In the genomic region with DNA sequence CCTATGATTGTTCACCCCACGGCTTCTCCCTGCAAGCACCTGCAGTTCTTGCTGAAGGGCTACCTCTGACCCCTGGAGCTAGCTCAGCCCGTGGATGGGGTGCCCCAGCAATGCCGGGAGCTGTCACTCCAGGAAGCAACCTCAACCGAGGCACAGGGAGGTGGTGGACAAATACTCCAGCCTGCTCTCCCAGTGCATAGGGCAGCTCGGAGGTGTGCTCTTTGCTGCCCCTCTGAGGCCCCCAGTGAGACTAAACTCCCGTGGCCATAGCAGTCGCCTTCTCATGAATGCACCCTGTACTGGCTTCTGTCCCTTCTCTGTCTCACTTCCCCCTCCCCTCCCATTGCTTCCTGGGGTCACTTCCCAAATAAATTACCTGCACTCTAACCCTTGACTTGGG, we compare ENCODE assay signal across 13 cellular contexts. TPM values are rescaled to one million over a fixed set of nuclear protein-coding genes. Genes with fewer than 3 reads are reported as not detected.
DNase-seq lines count a peak whose midpoint lies in the region; ATAC-seq and TF ChIP-seq lines count a peak whose summit lies in the region.
"Had no signal": no experiment of that assay in that cellular context is flagged by ENCODE, and none has a peak within 500 bp of the region (broad histone marks: within the 10 kb centered on the region; RNA-seq: fewer than 3 reads in every experiment).

No MANE protein-coding gene starts in this region.

- H2AFZ ChIP-seq in OCI-LY7 (ENCODE audit: low read length), result no peak overlapping the region

- H3K79me2 ChIP-seq in OCI-LY7 (ENCODE audit: insufficient read depth, low read depth, low read length), result no peaks in the 10 kb centered on the region

- H3K4me2 ChIP-seq in OCI-LY7 (ENCODE audit: low read length), result no peak overlapping the region
- H3K4me2 ChIP-seq: KMS-11 had no signal

- TF ChIP-seq CTCF in AG10803 (conservative IDR thresholded peaks at IDR 0.05; ENCODE audit: low read length) (peak; percentile 35), GM12875 (IDR thresholded peaks at IDR 0.05; ENCODE audit: borderline replicate concordance, insufficient read depth, low read depth, low read length) (0 out of 2 replicates have a peak, but pooled peaks have one; percentile 28), OCI-LY7 (conservative IDR thresholded peaks at IDR 0.05; ENCODE audit: low read length) (peak; percentile 46; the same call in 1 of the 2 replicates), fibroblast of pulmonary artery (IDR thresholded peaks at IDR 0.05; ENCODE audit: low read length, missing control alignments) (peak; percentile 25), RWPE1 (conservative IDR thresholded peaks at IDR 0.05; ENCODE audit: low read depth) (no peak)

- no peak for ATAC-seq in GM19035 (IDR thresholded peaks at IDR 0.05; ENCODE audit: unreplicated experiment)
- ATAC-seq in HG02973 (IDR thresholded peaks at IDR 0.05; ENCODE audit: unreplicated experiment), result no peak
- ATAC-seq: right cardiac atrium, upper lobe of right lung had no signal

- H3K9me3 ChIP-seq in OCI-LY7 (ENCODE audit: low read length), result no peaks in the 10 kb centered on the region
- H3K9me3 ChIP-seq: upper lobe of right lung had no signal

- no peak overlapping the region for H3K4me3 ChIP-seq in AG10803 (ENCODE audit: low read length)
- no peak overlapping the region for H3K4me3 ChIP-seq in GM12875 (ENCODE audit: low read depth, low read length)
- H3K4me3 ChIP-seq in OCI-LY7 (ENCODE audit: low read depth, low read length, poor library complexity, severe bottlenecking), result no peak overlapping the region
- no peak overlapping the region for H3K4me3 ChIP-seq in fibroblast of pulmonary artery (replicated peaks; ENCODE audit: low read depth, low read length)
- H3K4me3 ChIP-seq: upper lobe of right lung had no signal

- DNase-seq in AG10803 (ENCODE audit: low read depth), result no peak
- DNase-seq in OCI-LY7 (ENCODE audit: low spot score), result peak; percentile 17
- no peak for DNase-seq in fibroblast of pulmonary artery (ENCODE audit: low read depth)
- DNase-seq in activated T-cell treated with anti-CD3 and anti-CD28 coated beads, Interleukin-2, amount 50 U/mL, for 1 hour, result no peak
- no peak for DNase-seq in RWPE1 (ENCODE audit: low spot score)
- DNase-seq: activated CD4-positive, alpha-beta T cell treated with anti-CD3 and anti-CD28 coated beads, Interleukin-2, amount 50 U/mL, for 4 hours; midbrain; upper lobe of right lung had no signal

- H3K4me1 ChIP-seq in OCI-LY7 (ENCODE audit: insufficient read depth, low read length, poor library complexity, severe bottlenecking), result no peaks in the 10 kb centered on the region
- H3K4me1 ChIP-seq: upper lobe of right lung had no signal

- CTCF ChIA-PET in OCI-LY7 (lab: Charles Lee; ENCODE audit: unreplicated experiment), result no interaction called here
- CTCF ChIA-PET in RWPE1 (lab: Yijun Ruan, JAX), result no interaction called here

- H3K27ac ChIP-seq in OCI-LY7 (ENCODE audit: low read depth, low read length, poor library complexity, severe bottlenecking) (no peak overlapping the region), RWPE1 (no peak overlapping the region)
- H3K27ac ChIP-seq: KMS-11, upper lobe of right lung had no signal

- BruUV-seq in OCI-LY7 (replicated peaks; lab: Mats Ljungman, UMichigan), result no TSS peak

- no peaks in the 10 kb centered on the region for H4K20me1 ChIP-seq in OCI-LY7 (ENCODE audit: insufficient read depth, low read length)

- no peaks in the 10 kb centered on the region for H3K9me2 ChIP-seq in OCI-LY7 (ENCODE audit: insufficient read depth, low read length)

- intact Hi-C loops in OCI-LY7 (cut with micrococcal nuclease; ENCODE audit: unreplicated experiment), result no loop called here

- no peaks in the 10 kb centered on the region for H3K36me3 ChIP-seq in OCI-LY7 (ENCODE audit: insufficient read depth, low read length)
- H3K36me3 ChIP-seq: upper lobe of right lung had no signal

- POLR2A ChIA-PET in OCI-LY7 (lab: Charles Lee) (no interaction called here), RWPE1 (lab: Yijun Ruan, JAX; ENCODE audit: low non-redundant PET) (no interaction called here)

RNA-seq across cellular contexts. Expression of a gene that starts 48.5 kb away (rescaled TPM):
- not detected in 2 replicates for total RNA-seq in OCI-LY7 (2014; rRNA removed; shearing (Covaris generic))
- total RNA-seq in OCI-LY7 (2022), result not detected in 2 replicates
